Comparison of ENCODE assay signal across 1 cellular context in the genomic region with DNA sequence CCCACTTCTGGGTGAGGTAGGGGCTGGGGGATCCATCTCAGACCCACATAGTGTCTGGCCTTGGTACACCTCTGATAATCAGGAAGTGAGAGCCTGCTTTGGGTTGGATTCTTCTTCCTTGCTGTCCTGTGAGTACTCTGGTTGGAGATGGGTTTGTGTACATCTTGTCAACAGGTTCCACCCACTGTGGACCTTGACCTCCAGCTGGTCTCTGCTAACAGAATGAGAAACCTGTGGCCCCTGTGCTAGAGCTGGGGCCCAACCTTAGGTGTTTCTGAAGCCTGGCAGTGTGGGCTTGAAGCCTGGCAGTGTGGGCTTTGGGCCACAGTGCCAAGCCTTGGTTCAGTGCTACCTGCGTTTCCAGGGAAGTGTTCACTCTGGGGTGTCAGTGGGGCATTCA.
A peak's percentile ranks its signal among the peaks of the same experiment; 100 is the strongest.
TF ChIP-seq lines count a peak whose summit lies in the region.

No MANE protein-coding gene starts in this region.

TF ChIP-seq in GM12878, 131 proteins besides CTCF, POLR2A, EP300 and RAD21:
- no peak for TF ChIP-seq STAT1 (conservative IDR thresholded peaks at IDR 0.05)
- TF ChIP-seq ESRRA (IDR thresholded peaks at IDR 0.05; ENCODE audit: low read length) = no peak
- no peak for TF ChIP-seq MLLT1 (IDR thresholded peaks at IDR 0.05)
- no peak for TF ChIP-seq MEF2A (IDR thresholded peaks at IDR 0.05; ENCODE audit: insufficient read depth, low read depth, low read length)
- 0 out of 2 replicates have a peak, but pooled peaks have one; percentile 34 for TF ChIP-seq NR2F1 (conservative IDR thresholded peaks at IDR 0.05)
- no peak for TF ChIP-seq RFX5 (IDR thresholded peaks at IDR 0.05; ENCODE audit: low read depth, low read length)
- TF ChIP-seq, protein P1, sequence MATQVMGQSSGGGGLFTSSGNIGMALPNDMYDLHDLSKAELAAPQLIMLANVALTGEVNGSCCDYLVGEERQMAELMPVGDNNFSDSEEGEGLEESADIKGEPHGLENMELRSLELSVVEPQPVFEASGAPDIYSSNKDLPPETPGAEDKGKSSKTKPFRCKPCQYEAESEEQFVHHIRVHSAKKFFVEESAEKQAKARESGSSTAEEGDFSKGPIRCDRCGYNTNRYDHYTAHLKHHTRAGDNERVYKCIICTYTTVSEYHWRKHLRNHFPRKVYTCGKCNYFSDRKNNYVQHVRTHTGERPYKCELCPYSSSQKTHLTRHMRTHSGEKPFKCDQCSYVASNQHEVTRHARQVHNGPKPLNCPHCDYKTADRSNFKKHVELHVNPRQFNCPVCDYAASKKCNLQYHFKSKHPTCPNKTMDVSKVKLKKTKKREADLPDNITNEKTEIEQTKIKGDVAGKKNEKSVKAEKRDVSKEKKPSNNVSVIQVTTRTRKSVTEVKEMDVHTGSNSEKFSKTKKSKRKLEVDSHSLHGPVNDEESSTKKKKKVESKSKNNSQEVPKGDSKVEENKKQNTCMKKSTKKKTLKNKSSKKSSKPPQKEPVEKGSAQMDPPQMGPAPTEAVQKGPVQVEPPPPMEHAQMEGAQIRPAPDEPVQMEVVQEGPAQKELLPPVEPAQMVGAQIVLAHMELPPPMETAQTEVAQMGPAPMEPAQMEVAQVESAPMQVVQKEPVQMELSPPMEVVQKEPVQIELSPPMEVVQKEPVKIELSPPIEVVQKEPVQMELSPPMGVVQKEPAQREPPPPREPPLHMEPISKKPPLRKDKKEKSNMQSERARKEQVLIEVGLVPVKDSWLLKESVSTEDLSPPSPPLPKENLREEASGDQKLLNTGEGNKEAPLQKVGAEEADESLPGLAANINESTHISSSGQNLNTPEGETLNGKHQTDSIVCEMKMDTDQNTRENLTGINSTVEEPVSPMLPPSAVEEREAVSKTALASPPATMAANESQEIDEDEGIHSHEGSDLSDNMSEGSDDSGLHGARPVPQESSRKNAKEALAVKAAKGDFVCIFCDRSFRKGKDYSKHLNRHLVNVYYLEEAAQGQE (IDR thresholded peaks at IDR 0.05; ENCODE audit: low read depth, low read length) = no peak
- no peak for TF ChIP-seq ZNF384 (IDR thresholded peaks at IDR 0.05; ENCODE audit: borderline replicate concordance, low read depth, low read length)
- peak; percentile 19; the same call in 1 of the 2 replicates for TF ChIP-seq MTA2 (IDR thresholded peaks at IDR 0.05; ENCODE audit: low read depth)
- TF ChIP-seq, protein P2, sequence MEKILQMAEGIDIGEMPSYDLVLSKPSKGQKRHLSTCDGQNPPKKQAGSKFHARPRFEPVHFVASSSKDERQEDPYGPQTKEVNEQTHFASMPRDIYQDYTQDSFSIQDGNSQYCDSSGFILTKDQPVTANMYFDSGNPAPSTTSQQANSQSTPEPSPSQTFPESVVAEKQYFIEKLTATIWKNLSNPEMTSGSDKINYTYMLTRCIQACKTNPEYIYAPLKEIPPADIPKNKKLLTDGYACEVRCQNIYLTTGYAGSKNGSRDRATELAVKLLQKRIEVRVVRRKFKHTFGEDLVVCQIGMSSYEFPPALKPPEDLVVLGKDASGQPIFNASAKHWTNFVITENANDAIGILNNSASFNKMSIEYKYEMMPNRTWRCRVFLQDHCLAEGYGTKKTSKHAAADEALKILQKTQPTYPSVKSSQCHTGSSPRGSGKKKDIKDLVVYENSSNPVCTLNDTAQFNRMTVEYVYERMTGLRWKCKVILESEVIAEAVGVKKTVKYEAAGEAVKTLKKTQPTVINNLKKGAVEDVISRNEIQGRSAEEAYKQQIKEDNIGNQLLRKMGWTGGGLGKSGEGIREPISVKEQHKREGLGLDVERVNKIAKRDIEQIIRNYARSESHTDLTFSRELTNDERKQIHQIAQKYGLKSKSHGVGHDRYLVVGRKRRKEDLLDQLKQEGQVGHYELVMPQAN (conservative IDR thresholded peaks at IDR 0.05) = peak; percentile 53; the same call in 1 of the 2 replicates
- peak; percentile 54 for TF ChIP-seq FOXK2 (IDR thresholded peaks at IDR 0.05)
- TF ChIP-seq SIN3A (IDR thresholded peaks at IDR 0.05; ENCODE audit: low read depth, low read length) = peak; percentile 77; the same call in 1 of the 2 replicates
- 0 out of 2 replicates have a peak, but pooled peaks have one; percentile 20 for TF ChIP-seq BMI1 (IDR thresholded peaks at IDR 0.05; ENCODE audit: borderline replicate concordance)
- no peak for TF ChIP-seq ETV6 (conservative IDR thresholded peaks at IDR 0.05 in 1 of 2, IDR thresholded peaks at IDR 0.05 in 1 of 2; ENCODE audit: borderline replicate concordance in 1 of 2, low read depth in 1 of 2)
- TF ChIP-seq RELB (IDR thresholded peaks at IDR 0.05; ENCODE audit: low read depth) = no peak
- no peak for TF ChIP-seq NR2C1 (IDR thresholded peaks at IDR 0.05)
TF ChIP-seq in GM12878: peak in this region for 6.
